8 cellular contexts compared by ENCODE assay signal in genomic region chr16:25014500-25015147, GRCh38.
DNase-seq lines count a peak whose midpoint lies in the region; ATAC-seq, FAIRE-seq and TF ChIP-seq lines count a peak whose summit lies in the region.

No MANE protein-coding gene starts in this region.

- peak; percentile 4 for FAIRE-seq in GM19239 (lab: Jason Lieb, UNC)

- intact Hi-C loops in posterior cingulate gyrus (cut with DNase I), result loop anchor here (5.0 to 10.0 kb wide), 2 partner anchors 32 to 180 kb away; no protein-coding TSS in a partner anchor

- ATAC-seq in HG03460 (IDR thresholded peaks at IDR 0.05; ENCODE audit: unreplicated experiment), result peak; percentile 7

- no peak for TF ChIP-seq CTCF in GM10248 (IDR thresholded peaks at IDR 0.05; ENCODE audit: control extremely low read depth, extremely low read depth, low read depth, missing control alignments)

- POLR2A ChIA-PET in GM10248 (lab: Yijun Ruan, JAX), result interaction anchor here (0.8 to 1.2 kb wide), 4 partner anchors 11 to 26 kb away, joined by 3 read pairs; no protein-coding TSS in a partner anchor

- DNase-seq in C1 segment of cervical spinal cord (lab: John Stamatoyannopoulos, UW) (peak in 13 of 14 donors; percentile 19 to 69 (median 47)), GM19239 (ENCODE audit: insufficient read length, low spot score) (no peak), RPMI8226 (peak; percentile 52), astrocyte of the hippocampus (ENCODE audit: low read depth, low spot score) (peak; percentile 68), hippocampal formation (lab: John Stamatoyannopoulos, UW) (peak; percentile 39 to 63), posterior cingulate gyrus (peak; percentile 57 to 95 (median 70)), GM10248 (ENCODE audit: extremely low spot score) (no peak)

- CTCF ChIA-PET in GM10248 (lab: Yijun Ruan, JAX), result interaction anchor here (1.3 to 2.4 kb wide), 4 partner anchors 9 to 35 kb away, joined by 3 to 6 read pairs (median 4); no protein-coding TSS in a partner anchor

Comparison
In these comparisons a context has a peak if more than half of its experiments do, and no peak if none do; other contexts are left out.
1. DNase-seq: peak in C1 segment of cervical spinal cord (13 of 14), RPMI8226 (single experiment), astrocyte of the hippocampus (single experiment), hippocampal formation (2 of 2) and posterior cingulate gyrus (10 of 10); none in GM19239 (single experiment) and GM10248 (single experiment).